In the genomic region with DNA sequence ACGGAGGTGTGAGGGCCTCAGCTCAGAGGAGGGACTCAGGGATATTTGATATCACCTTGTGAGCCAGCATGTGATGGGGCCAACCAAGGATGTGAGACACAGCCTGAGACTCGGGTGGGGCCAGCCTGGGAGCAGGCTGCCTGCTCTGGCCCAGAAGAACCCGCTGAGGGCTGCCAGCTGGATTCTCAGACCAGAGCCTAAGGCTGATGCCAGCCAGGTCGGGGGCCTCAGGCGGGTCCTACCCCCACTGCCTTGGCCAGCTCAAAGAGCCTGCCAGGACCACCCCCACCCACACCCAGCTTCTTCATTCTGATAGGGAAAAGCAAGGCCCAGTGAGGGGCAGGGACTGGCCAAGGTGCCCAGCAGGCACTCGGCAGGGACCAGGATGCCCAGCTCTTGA, we compare ENCODE assay signal across 19 cellular contexts. TPM values are rescaled to one million over a fixed set of nuclear protein-coding genes. Genes with fewer than 3 reads are reported as not detected.
DNase-seq lines count a peak whose midpoint lies in the region; ATAC-seq and TF ChIP-seq lines count a peak whose summit lies in the region.
"Had no signal": no experiment of that assay in that cellular context is flagged by ENCODE, and none has a peak within 500 bp of the region (broad histone marks: within the 10 kb centered on the region; RNA-seq: fewer than 3 reads in every experiment).

No MANE protein-coding gene starts in this region.

- H3K27ac ChIP-seq in RWPE2 (ENCODE audit: poor library complexity, severe bottlenecking) (peak overlapping the region; percentile 2), lower lobe of right lung (peak overlapping the region; percentile 2)
- H3K27ac ChIP-seq: brain microvascular endothelial cell, HL-60 had no signal

- no peaks in the 10 kb centered on the region for H3K27me3 Mint-ChIP-seq in stimulated activated naive B cell treated with anti-CD40 and anti-IgM and Interleukin-4, amounts not matched to agents 10 μg/mL and 1 μg/mL and 100 μg/mL, for 72 hours
- H3K27me3 Mint-ChIP-seq: activated naive CD8-positive, alpha-beta T cell treated with anti-CD3 and anti-CD28 coated beads, Interleukin-2, amount 10 ng/mL, durations not matched to agents 7 days and 5 days; CD4-positive, alpha-beta memory T cell had no signal

- peak; percentile 30 for DNase-seq in AG20443 (ENCODE audit: low spot score)
- no peak for DNase-seq in RWPE2 (ENCODE audit: low spot score)
- peak; percentile 40 for DNase-seq in lower lobe of right lung
- DNase-seq in stimulated activated naive B cell treated with anti-CD40 and anti-IgM and Interleukin-4, amounts not matched to agents 10 μg/mL and 1 μg/mL and 100 μg/mL, for 72 hours: no peak
- DNase-seq in sciatic nerve (ENCODE audit: low spot score): no peak
- no peak for DNase-seq in NCI-H2029 treated with DMSO at 0.1 percent for 48 hours (lab: John Stamatoyannopoulos, UW)
- no peak for DNase-seq in stimulated activated CD4-positive, alpha-beta T cell treated with anti-CD3 and anti-CD28 coated beads, Interleukin-1b, Interleukin-23, amount 100 ng/mL, for 48 hours
- DNase-seq: activated naive CD8-positive, alpha-beta T cell treated with anti-CD3 and anti-CD28 coated beads, Interleukin-2, amount 10 ng/mL, durations not matched to agents 7 days and 5 days; brain microvascular endothelial cell; CD4-positive, alpha-beta memory T cell; dermis blood vessel endothelial cell; DMS79; foreskin melanocyte; NCI-H187 treated with DMSO at 0.1 percent for 48 hours; stimulated activated naive CD4-positive, alpha-beta T cell; T-helper 9 cell had no signal

- H3K27ac Mint-ChIP-seq in stimulated activated naive B cell treated with anti-CD40 and anti-IgM and Interleukin-4, amounts not matched to agents 10 μg/mL and 1 μg/mL and 100 μg/mL, for 72 hours: peak overlapping the region; percentile 37
- H3K27ac Mint-ChIP-seq: activated naive CD8-positive, alpha-beta T cell treated with anti-CD3 and anti-CD28 coated beads, Interleukin-2, amount 10 ng/mL, durations not matched to agents 7 days and 5 days; mesothelial cell of epicardium had no signal

- ATAC-seq in RWPE2 (ENCODE audit: low read depth) (peak; percentile 22; the same call in 1 of the 3 replicates), lower lobe of right lung (no peak), HG02840 (IDR thresholded peaks at IDR 0.05; ENCODE audit: low FRiP score, unreplicated experiment) (no peak), sciatic nerve (no peak)
- ATAC-seq in stimulated activated naive B cell treated with anti-CD40 and anti-IgM and Interleukin-4, amounts not matched to agents 10 μg/mL and 1 μg/mL and 100 μg/mL, for 72 hours (replicated peaks): no peak

- H3K9me3 Mint-ChIP-seq in stimulated activated naive B cell treated with anti-CD40 and anti-IgM and Interleukin-4, amounts not matched to agents 10 μg/mL and 1 μg/mL and 100 μg/mL, for 72 hours: peaks cover 2 to 4% of the 10 kb centered on the region in 2 donors
- H3K9me3 Mint-ChIP-seq: activated naive CD8-positive, alpha-beta T cell treated with anti-CD3 and anti-CD28 coated beads, Interleukin-2, amount 10 ng/mL, durations not matched to agents 7 days and 5 days; CD4-positive, alpha-beta memory T cell; mesothelial cell of epicardium had no signal

- H3K4me3 Mint-ChIP-seq in stimulated activated naive B cell treated with anti-CD40 and anti-IgM and Interleukin-4, amounts not matched to agents 10 μg/mL and 1 μg/mL and 100 μg/mL, for 72 hours: no peak overlapping the region
- H3K4me3 Mint-ChIP-seq: activated naive CD8-positive, alpha-beta T cell treated with anti-CD3 and anti-CD28 coated beads, Interleukin-2, amount 10 ng/mL, durations not matched to agents 7 days and 5 days; CD4-positive, alpha-beta memory T cell; mesothelial cell of epicardium had no signal

- H3K36me3 Mint-ChIP-seq in stimulated activated naive B cell treated with anti-CD40 and anti-IgM and Interleukin-4, amounts not matched to agents 10 μg/mL and 1 μg/mL and 100 μg/mL, for 72 hours: peaks cover 2 to 7% of the 10 kb centered on the region in 2 donors
- H3K36me3 Mint-ChIP-seq: activated naive CD8-positive, alpha-beta T cell treated with anti-CD3 and anti-CD28 coated beads, Interleukin-2, amount 10 ng/mL, durations not matched to agents 7 days and 5 days; CD4-positive, alpha-beta memory T cell; mesothelial cell of epicardium had no signal

- TF ChIP-seq CTCF in RWPE2 (IDR thresholded peaks at IDR 0.05; ENCODE audit: poor library complexity, severe bottlenecking) (no peak), lower lobe of right lung (IDR thresholded peaks at IDR 0.05) (no peak)

- H3K4me3 ChIP-seq in RWPE2 (ENCODE audit: severe bottlenecking) (no peak overlapping the region), lower lobe of right lung (no peak overlapping the region)

- intact Hi-C loops in lower lobe of right lung (cut with DNase I) (no loop called here), sciatic nerve (cut with DNase I) (no loop called here)

- H3K4me1 Mint-ChIP-seq in stimulated activated naive B cell treated with anti-CD40 and anti-IgM and Interleukin-4, amounts not matched to agents 10 μg/mL and 1 μg/mL and 100 μg/mL, for 72 hours: peaks cover 23 to 30% of the 10 kb centered on the region in 2 donors
- H3K4me1 Mint-ChIP-seq: CD4-positive, alpha-beta memory T cell had no signal

- H3K4me1 ChIP-seq in RWPE2 (ENCODE audit: insufficient read depth, poor library complexity, severe bottlenecking): peaks cover 17% of the 10 kb centered on the region
- peaks cover 71% of the 10 kb centered on the region for H3K4me1 ChIP-seq in lower lobe of right lung

- no peaks in the 10 kb centered on the region for H3K36me3 ChIP-seq in RWPE2 (ENCODE audit: low read depth)
- no peaks in the 10 kb centered on the region for H3K36me3 ChIP-seq in lower lobe of right lung
- H3K36me3 ChIP-seq: brain microvascular endothelial cell had no signal

- H3K9me3 ChIP-seq in RWPE2 (ENCODE audit: severe bottlenecking) (no peaks in the 10 kb centered on the region), lower lobe of right lung (no peaks in the 10 kb centered on the region)

- H3K27me3 ChIP-seq in RWPE2 (ENCODE audit: insufficient read depth, poor library complexity, severe bottlenecking) (no peaks in the 10 kb centered on the region), lower lobe of right lung (ENCODE audit: low read depth) (no peaks in the 10 kb centered on the region)
- H3K27me3 ChIP-seq: brain microvascular endothelial cell had no signal

RNA-seq across cellular contexts. Expression of gene DUSP1, which starts 20.3 kb away (rescaled TPM):
- total RNA-seq in lower lobe of right lung (367 TPM), sciatic nerve (296 TPM)

RNA-seq across cellular contexts. Expression of gene ERGIC1, which starts 42.8 kb away (rescaled TPM):
- total RNA-seq in lower lobe of right lung (177 TPM), sciatic nerve (87.3 TPM)

Comparison
In these comparisons a context has a peak if more than half of its experiments do, and no peak if none do; other contexts are left out.
1. DNase-seq: peak in AG20443 (single experiment) and lower lobe of right lung (single experiment); none in RWPE2 (single experiment), stimulated activated naive B cell treated with anti-CD40 and anti-IgM and Interleukin-4, amounts not matched to agents 10 μg/mL and 1 μg/mL and 100 μg/mL, for 72 hours (single experiment), sciatic nerve (single experiment), NCI-H2029 treated with DMSO at 0.1 percent for 48 hours (single experiment) and stimulated activated CD4-positive, alpha-beta T cell treated with anti-CD3 and anti-CD28 coated beads, Interleukin-1b, Interleukin-23, amount 100 ng/mL, for 48 hours (single experiment).